Comparison of ENCODE assay signal across 11 cellular contexts in the genomic region with DNA sequence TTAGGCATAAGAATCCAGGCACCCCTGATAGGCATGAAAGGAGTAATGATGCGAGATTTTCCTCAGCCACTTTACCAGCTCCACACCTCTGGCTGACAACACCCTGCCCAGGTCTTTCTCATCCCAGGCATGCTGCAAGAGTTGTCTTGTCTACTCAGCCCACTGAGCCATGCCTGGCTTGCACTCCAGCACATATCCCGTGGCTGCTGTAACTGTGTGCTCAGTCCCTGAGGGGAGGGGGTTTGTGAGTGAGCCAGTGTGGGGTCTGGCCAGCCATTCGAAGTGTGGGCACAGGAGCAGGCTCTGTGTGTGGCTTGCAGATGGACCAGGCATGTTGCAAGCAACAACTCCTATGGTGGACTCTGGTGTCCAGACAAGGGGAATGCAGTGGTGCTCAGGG.
DNase-seq lines count a peak whose midpoint lies in the region; ATAC-seq and TF ChIP-seq lines count a peak whose summit lies in the region.
"Had no signal": no experiment of that assay in that cellular context is flagged by ENCODE, and none has a peak within 500 bp of the region (broad histone marks: within the 10 kb centered on the region; RNA-seq: fewer than 3 reads in every experiment).

No MANE protein-coding gene starts in this region.

- no peak for TF ChIP-seq CTCF in WTC11 (IDR thresholded peaks at IDR 0.05)

- H3K9me3 Mint-ChIP-seq in WTC11 = peaks cover 3% of the 10 kb centered on the region; the same call in 1 of the 2 replicates
- H3K9me3 Mint-ChIP-seq in stimulated activated effector memory CD8-positive, alpha-beta T cell treated with anti-CD3 and anti-CD28 coated beads, Interleukin-12 subunit alpha, Interleukin-12 subunit beta, amount 100 ng/mL, for 72 hours = peaks cover 29% of the 10 kb centered on the region
- no peaks in the 10 kb centered on the region for H3K9me3 Mint-ChIP-seq in activated CD8-positive, alpha-beta T cell treated with anti-CD3 and anti-CD28 coated beads, Interleukin-2, amount 10 ng/mL, durations not matched to agents 7 days and 5 days (ENCODE audit: insufficient read depth)

- CTCF ChIA-PET in WTC11 (lab: Charles Lee) = interaction anchor here (1.5 kb wide), 1 partner anchor 16 kb away, joined by 3 read pairs; no protein-coding TSS in a partner anchor
- CTCF ChIA-PET in activated CD8-positive, alpha-beta T cell treated with anti-CD3 and anti-CD28 coated beads, Interleukin-2, amount 10 ng/mL, durations not matched to agents 7 days and 5 days (lab: Charles Lee) = no interaction called here

- POLR2A ChIA-PET in WTC11 (lab: Charles Lee) = no interaction called here
- POLR2A ChIA-PET in activated CD8-positive, alpha-beta T cell treated with anti-CD3 and anti-CD28 coated beads, Interleukin-2, amount 10 ng/mL, durations not matched to agents 7 days and 5 days (lab: Charles Lee) = no interaction called here

- H3K4me3 Mint-ChIP-seq in WTC11 = no peak overlapping the region
- H3K4me3 Mint-ChIP-seq in stimulated activated effector memory CD8-positive, alpha-beta T cell treated with anti-CD3 and anti-CD28 coated beads, Interleukin-12 subunit alpha, Interleukin-12 subunit beta, amount 100 ng/mL, for 72 hours = no peak overlapping the region
- no peak overlapping the region for H3K4me3 Mint-ChIP-seq in activated CD8-positive, alpha-beta T cell treated with anti-CD3 and anti-CD28 coated beads, Interleukin-2, amount 10 ng/mL, durations not matched to agents 7 days and 5 days
- no peak overlapping the region for H3K4me3 Mint-ChIP-seq in T-helper 17 cell
- H3K4me3 Mint-ChIP-seq: CD4-positive, CD25-positive, alpha-beta regulatory T cell had no signal

- H3K36me3 Mint-ChIP-seq in WTC11 = no peaks in the 10 kb centered on the region
- no peaks in the 10 kb centered on the region for H3K36me3 Mint-ChIP-seq in stimulated activated effector memory CD8-positive, alpha-beta T cell treated with anti-CD3 and anti-CD28 coated beads, Interleukin-12 subunit alpha, Interleukin-12 subunit beta, amount 100 ng/mL, for 72 hours
- no peaks in the 10 kb centered on the region for H3K36me3 Mint-ChIP-seq in activated CD8-positive, alpha-beta T cell treated with anti-CD3 and anti-CD28 coated beads, Interleukin-2, amount 10 ng/mL, durations not matched to agents 7 days and 5 days (ENCODE audit: low read depth)
- no peaks in the 10 kb centered on the region for H3K36me3 Mint-ChIP-seq in T-helper 17 cell (ENCODE audit: low read depth)
- H3K36me3 Mint-ChIP-seq: CD4-positive, CD25-positive, alpha-beta regulatory T cell had no signal

- DNase-seq in ELF-1 (ENCODE audit: low read depth, low spot score) (peak; percentile 10), WTC11 (ENCODE audit: low spot score) (no peak), islet precursor cell (peak; percentile 64), mesenteric fat pad (ENCODE audit: low spot score) (no peak), T-helper 17 cell (no peak)
- no peak for DNase-seq in stimulated activated effector memory CD8-positive, alpha-beta T cell treated with anti-CD3 and anti-CD28 coated beads, Interleukin-12 subunit alpha, Interleukin-12 subunit beta, amount 100 ng/mL, for 72 hours (ENCODE audit: low spot score in 2 of 2)
- no peak for DNase-seq in activated CD8-positive, alpha-beta T cell treated with anti-CD3 and anti-CD28 coated beads, Interleukin-2, amount 10 ng/mL, durations not matched to agents 7 days and 5 days
- DNase-seq: ACHN; CD4-positive, CD25-positive, alpha-beta regulatory T cell; DMS53 had no signal

- peaks cover 4% of the 10 kb centered on the region for H3K27me3 Mint-ChIP-seq in WTC11 (ENCODE audit: low read depth)
- no peaks in the 10 kb centered on the region for H3K27me3 Mint-ChIP-seq in activated CD8-positive, alpha-beta T cell treated with anti-CD3 and anti-CD28 coated beads, Interleukin-2, amount 10 ng/mL, durations not matched to agents 7 days and 5 days (ENCODE audit: low read depth)
- no peaks in the 10 kb centered on the region for H3K27me3 Mint-ChIP-seq in T-helper 17 cell
- H3K27me3 Mint-ChIP-seq: CD4-positive, CD25-positive, alpha-beta regulatory T cell had no signal

- peak; percentile 38 for ATAC-seq in WTC11
- peak; percentile 36 for ATAC-seq in stimulated activated effector memory CD8-positive, alpha-beta T cell treated with anti-CD3 and anti-CD28 coated beads, Interleukin-12 subunit alpha, Interleukin-12 subunit beta, amount 100 ng/mL, for 72 hours
- ATAC-seq in activated CD8-positive, alpha-beta T cell treated with anti-CD3 and anti-CD28 coated beads, Interleukin-2, amount 10 ng/mL, durations not matched to agents 7 days and 5 days = no peak
- ATAC-seq in T-helper 17 cell = no peak

- H3K4me1 Mint-ChIP-seq in WTC11 (peaks cover 37% of the 10 kb centered on the region), T-helper 17 cell (no peaks in the 10 kb centered on the region)
- H3K4me1 Mint-ChIP-seq in stimulated activated effector memory CD8-positive, alpha-beta T cell treated with anti-CD3 and anti-CD28 coated beads, Interleukin-12 subunit alpha, Interleukin-12 subunit beta, amount 100 ng/mL, for 72 hours = no peaks in the 10 kb centered on the region
- no peaks in the 10 kb centered on the region for H3K4me1 Mint-ChIP-seq in activated CD8-positive, alpha-beta T cell treated with anti-CD3 and anti-CD28 coated beads, Interleukin-2, amount 10 ng/mL, durations not matched to agents 7 days and 5 days (ENCODE audit: low read depth)
- H3K4me1 Mint-ChIP-seq: CD4-positive, CD25-positive, alpha-beta regulatory T cell had no signal

- no peaks in the 10 kb centered on the region for H3K9me3 ChIP-seq in T-helper 17 cell (ENCODE audit: control insufficient read depth, low read length, poor library complexity, severe bottlenecking)
- H3K9me3 ChIP-seq: HAP-1 had no signal

- no peak overlapping the region for H3K27ac Mint-ChIP-seq in WTC11
- H3K27ac Mint-ChIP-seq in stimulated activated effector memory CD8-positive, alpha-beta T cell treated with anti-CD3 and anti-CD28 coated beads, Interleukin-12 subunit alpha, Interleukin-12 subunit beta, amount 100 ng/mL, for 72 hours = no peak overlapping the region
- no peak overlapping the region for H3K27ac Mint-ChIP-seq in activated CD8-positive, alpha-beta T cell treated with anti-CD3 and anti-CD28 coated beads, Interleukin-2, amount 10 ng/mL, durations not matched to agents 7 days and 5 days
- no peak overlapping the region for H3K27ac Mint-ChIP-seq in T-helper 17 cell
- H3K27ac Mint-ChIP-seq: CD4-positive, CD25-positive, alpha-beta regulatory T cell had no signal

TF ChIP-seq in WTC11, 78 proteins besides CTCF, POLR2A, EP300 and RAD21 (continues in another document):
- TF ChIP-seq AR (CRISPR knock-in tag; IDR thresholded peaks at IDR 0.05) (no peak), EMX1 (CRISPR knock-in tag; IDR thresholded peaks at IDR 0.05) (no peak), FOXJ3 (CRISPR knock-in tag; IDR thresholded peaks at IDR 0.05; ENCODE audit: borderline replicate concordance) (no peak), NR3C1 (CRISPR knock-in tag; conservative IDR thresholded peaks at IDR 0.05; ENCODE audit: low read depth) (no peak), NR2C2 (CRISPR knock-in tag; IDR thresholded peaks at IDR 0.05) (no peak), E2F1 (CRISPR knock-in tag; IDR thresholded peaks at IDR 0.05) (no peak), ZNF263 (CRISPR knock-in tag; IDR thresholded peaks at IDR 0.05; ENCODE audit: low read depth) (no peak)
- TF ChIP-seq, protein P1, sequence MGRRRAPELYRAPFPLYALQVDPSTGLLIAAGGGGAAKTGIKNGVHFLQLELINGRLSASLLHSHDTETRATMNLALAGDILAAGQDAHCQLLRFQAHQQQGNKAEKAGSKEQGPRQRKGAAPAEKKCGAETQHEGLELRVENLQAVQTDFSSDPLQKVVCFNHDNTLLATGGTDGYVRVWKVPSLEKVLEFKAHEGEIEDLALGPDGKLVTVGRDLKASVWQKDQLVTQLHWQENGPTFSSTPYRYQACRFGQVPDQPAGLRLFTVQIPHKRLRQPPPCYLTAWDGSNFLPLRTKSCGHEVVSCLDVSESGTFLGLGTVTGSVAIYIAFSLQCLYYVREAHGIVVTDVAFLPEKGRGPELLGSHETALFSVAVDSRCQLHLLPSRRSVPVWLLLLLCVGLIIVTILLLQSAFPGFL (CRISPR knock-in tag; IDR thresholded peaks at IDR 0.05; ENCODE audit: borderline replicate concordance) = no peak

Comparison
In these comparisons a context has a peak if more than half of its experiments do, and no peak if none do; other contexts are left out.
1. DNase-seq: peak in ELF-1 (single experiment) and islet precursor cell (single experiment); none in WTC11 (single experiment), stimulated activated effector memory CD8-positive, alpha-beta T cell treated with anti-CD3 and anti-CD28 coated beads, Interleukin-12 subunit alpha, Interleukin-12 subunit beta, amount 100 ng/mL, for 72 hours (0 of 2), activated CD8-positive, alpha-beta T cell treated with anti-CD3 and anti-CD28 coated beads, Interleukin-2, amount 10 ng/mL, durations not matched to agents 7 days and 5 days (single experiment), mesenteric fat pad (single experiment) and T-helper 17 cell (0 of 3).
2. ATAC-seq: peak in WTC11 (single experiment) and stimulated activated effector memory CD8-positive, alpha-beta T cell treated with anti-CD3 and anti-CD28 coated beads, Interleukin-12 subunit alpha, Interleukin-12 subunit beta, amount 100 ng/mL, for 72 hours (single experiment); none in activated CD8-positive, alpha-beta T cell treated with anti-CD3 and anti-CD28 coated beads, Interleukin-2, amount 10 ng/mL, durations not matched to agents 7 days and 5 days (single experiment) and T-helper 17 cell (single experiment).